8 cellular contexts compared by ENCODE assay signal in the genomic region with DNA sequence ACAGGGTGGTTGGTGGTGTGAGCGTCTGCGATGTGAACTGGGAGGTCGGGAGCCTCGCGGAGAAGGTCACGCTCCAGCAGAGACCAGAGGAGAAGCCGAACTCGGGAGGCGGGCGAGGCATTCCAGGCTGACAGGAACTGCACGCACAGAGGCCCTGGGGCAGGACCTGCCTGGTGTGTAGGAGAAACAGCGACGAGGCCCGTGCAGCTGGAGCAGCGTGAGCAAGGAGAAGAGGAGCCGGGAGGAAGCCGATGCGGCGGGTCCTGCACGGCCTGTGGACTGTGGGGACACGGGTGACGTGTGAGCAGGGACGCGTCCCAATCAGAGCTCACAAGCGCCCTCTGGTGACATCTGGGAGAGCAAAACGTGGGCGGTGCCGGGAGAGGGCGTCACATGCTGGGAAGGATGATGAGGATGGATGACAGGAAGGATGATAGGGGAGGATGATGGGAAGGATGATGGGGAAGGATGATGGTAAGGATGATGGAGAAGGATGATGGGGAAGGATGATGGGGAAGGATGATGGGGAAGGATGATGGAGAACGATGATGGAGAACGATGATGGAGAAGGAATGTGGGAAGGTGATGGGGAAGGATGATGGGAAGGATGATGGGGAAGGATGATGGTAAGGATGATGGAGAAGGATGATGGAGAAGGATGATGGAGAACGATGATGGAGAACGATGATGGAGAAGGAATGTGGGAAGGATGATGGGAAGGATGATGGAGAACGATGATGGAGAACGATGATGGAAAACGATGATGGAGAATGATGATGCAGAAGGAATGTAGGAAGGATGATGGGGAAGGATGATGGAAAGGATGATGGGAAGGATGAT. TPM values are rescaled to one million over a fixed set of nuclear protein-coding genes. Genes with fewer than 3 reads are reported as not detected.
DNase-seq lines count a peak whose midpoint lies in the region; ATAC-seq, FAIRE-seq and TF ChIP-seq lines count a peak whose summit lies in the region.

No MANE protein-coding gene starts in this region.

- peak; percentile 38 for FAIRE-seq in GM12892 (lab: Jason Lieb, UNC)

- POLR2A ChIA-PET in PC-9 (lab: Charles Lee; ENCODE audit: unreplicated experiment), result interaction anchor here (0.7 to 1.0 kb wide), 2 partner anchors 42 to 75 kb away, joined by 4 to 11 read pairs; no protein-coding TSS in a partner anchor

- ATAC-seq in left cardiac atrium (peak; percentile 89 to 95), GM21576 (IDR thresholded peaks at IDR 0.05; ENCODE audit: unreplicated experiment) (no peak)

- no peaks in the 10 kb centered on the region for H3K9me3 ChIP-seq in PC-9 (ENCODE audit: insufficient read depth, low read depth)

- H3K36me3 ChIP-seq in PC-9 (ENCODE audit: low read depth), result no peaks in the 10 kb centered on the region

- CTCF ChIA-PET in PC-9 (lab: Charles Lee), result no interaction called here

- no peaks in the 10 kb centered on the region for H3K27me3 ChIP-seq in PC-9 (ENCODE audit: insufficient read depth, low read depth)

- no peaks in the 10 kb centered on the region for H3K9me2 ChIP-seq in PC-9 (ENCODE audit: insufficient read depth)

- H3K4me2 ChIP-seq in PC-9, result no peak overlapping the region

- H3K27ac ChIP-seq in PC-9, result no peak overlapping the region

- H3K79me2 ChIP-seq in PC-9 (ENCODE audit: low read depth), result no peaks in the 10 kb centered on the region

- no TSS peak for BruUV-seq in PC-9 (replicated peaks; lab: Mats Ljungman, UMichigan)

- no peaks in the 10 kb centered on the region for H3K4me1 ChIP-seq in PC-9 (replicated peaks; ENCODE audit: insufficient read depth)

- H4K20me1 ChIP-seq in PC-9 (ENCODE audit: insufficient read depth), result no peaks in the 10 kb centered on the region

- peaks cover 11% of the 10 kb centered on the region; the same call in 1 of the 2 replicates for H3F3A ChIP-seq in PC-9 (ENCODE audit: insufficient read depth, low read depth)

- H3K4me3 ChIP-seq in PC-9, result no peak overlapping the region

- TF ChIP-seq CTCF in PC-9 (conservative IDR thresholded peaks at IDR 0.05), result peak; percentile 28; the same call in 1 of the 2 replicates

- intact Hi-C loops in PC-9 (cut with micrococcal nuclease; ENCODE audit: unreplicated experiment), result no loop called here
- intact Hi-C loops in left cardiac atrium (cut with DNase I), result no loop called here

- no peak for DNase-seq in GM12892 (ENCODE audit: insufficient read length)
- peak in 1 of 2 experiments; percentile 41 for DNase-seq in PC-9
- peak; percentile 49 for DNase-seq in amniotic epithelial cell (ENCODE audit: low read depth)
- DNase-seq in left cardiac atrium, result peak; percentile 91
- DNase-seq in putamen (ENCODE audit: low spot score), result peak; percentile 73
- DNase-seq in SHP77 treated with DMSO at 0.1 percent for 48 hours (lab: John Stamatoyannopoulos, UW), result no peak
- DNase-seq in NCI-H128 (lab: John Stamatoyannopoulos, UW; ENCODE audit: unreplicated experiment), result no peak

- TF ChIP-seq POLR2A in GM12892 (IDR thresholded peaks at IDR 0.05; ENCODE audit: low read depth, low read length), result no peak

- no peak overlapping the region for H2AFZ ChIP-seq in PC-9

RNA-seq across cellular contexts. Expression of a gene that starts 16.1 kb away (rescaled TPM):
- polyA plus RNA-seq in GM12892 (2012; ENCODE audit: missing spikeins), result not detected
- total RNA-seq in PC-9 (2021), result 1.1 and 1.7 TPM in 2 replicates
- total RNA-seq in left cardiac atrium, result under 1 TPM; 0.24 to 0.41 TPM

RNA-seq across cellular contexts. Expression of a gene that starts 19.4 kb away (rescaled TPM):
- polyA plus RNA-seq in GM12892 (2012; ENCODE audit: missing spikeins), result not detected
- total RNA-seq in PC-9 (2021) (0.70 and 0.73 TPM in 2 replicates), left cardiac atrium (10 to 100 TPM; 10.7 to 19.4 TPM)

RNA-seq across cellular contexts. Expression of a gene that starts 27.1 kb away (rescaled TPM):
- polyA plus RNA-seq in GM12892 (2012; ENCODE audit: missing spikeins), result 0.51 TPM
- total RNA-seq in PC-9 (2021), result 13.8 and 25.7 TPM in 2 replicates
- total RNA-seq in left cardiac atrium, result 10 to 100 TPM; 12.1 to 14.9 TPM

RNA-seq across cellular contexts. Expression of a gene that starts 51.3 kb away (rescaled TPM):
- 22.1 TPM for polyA plus RNA-seq in GM12892 (2012; ENCODE audit: missing spikeins)
- total RNA-seq in PC-9 (2021), result 93.3 and 98.2 TPM in 2 replicates
- 10 to 100 TPM; 63.9 to 71.0 TPM for total RNA-seq in left cardiac atrium

Comparison
In these comparisons a context has a peak if more than half of its experiments do, and no peak if none do; other contexts are left out.
1. DNase-seq: peak in amniotic epithelial cell (single experiment), left cardiac atrium (single experiment) and putamen (single experiment); none in GM12892 (single experiment), SHP77 treated with DMSO at 0.1 percent for 48 hours (single experiment) and NCI-H128 (single experiment).